ENCODE assay signal across 15 cellular contexts in the genomic region with DNA sequence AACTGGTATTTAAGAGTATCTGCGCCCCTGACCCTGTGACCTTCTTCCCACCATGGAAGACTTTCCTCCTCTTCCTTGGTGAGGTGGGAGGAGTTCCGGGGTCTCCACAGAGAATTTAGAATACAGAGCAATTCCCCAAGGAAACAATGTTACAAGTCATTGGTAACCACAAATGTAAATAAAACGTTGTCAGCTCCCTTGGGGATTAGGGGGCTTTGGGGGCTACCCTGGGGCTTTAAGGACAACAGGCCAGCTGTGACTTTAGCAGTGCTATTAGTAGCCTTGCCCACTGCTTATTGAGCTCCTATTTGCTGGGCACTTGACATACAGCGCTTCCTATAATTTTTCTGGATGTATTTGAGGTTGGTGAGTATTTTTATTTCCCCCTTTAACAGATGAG.
A peak's percentile ranks its signal among the peaks of the same experiment; 100 is the strongest.
DNase-seq lines count a peak whose midpoint lies in the region; ATAC-seq, FAIRE-seq and TF ChIP-seq lines count a peak whose summit lies in the region.
"Had no signal": no experiment of that assay in that cellular context is flagged by ENCODE, and none has a peak within 500 bp of the region (broad histone marks: within the 10 kb centered on the region; RNA-seq: fewer than 3 reads in every experiment).

No MANE protein-coding gene starts in this region.

- peak overlapping the region in 2 of 3 experiments; percentile 85 to 89; a peak in 5 of 7 replicates for H3K27ac Mint-ChIP-seq in H9
- H3K27ac Mint-ChIP-seq: CD4-positive, alpha-beta T cell; HFFc6 had no signal

- H2AFZ ChIP-seq in H9 (ENCODE audit: low read length) (no peak overlapping the region), H1 (ENCODE audit: low read length) (no peak overlapping the region)

- H3K23me2 ChIP-seq in H9 (ENCODE audit: insufficient read length, low read depth, low read length, poor library complexity, severe bottlenecking) (no peaks in the 10 kb centered on the region), H1 (ENCODE audit: low read depth, low read length) (no peaks in the 10 kb centered on the region; the same call in 1 of the 2 replicates)

- TF ChIP-seq EP300 in H1 (IDR thresholded peaks at IDR 0.05; ENCODE audit: borderline replicate concordance in 1 of 2, low read depth in 2 of 2, low read length in 2 of 2), result no peak

- TF ChIP-seq CTCF in H9 (conservative IDR thresholded peaks at IDR 0.05) (no peak), H1 (IDR thresholded peaks at IDR 0.05; ENCODE audit: control extremely low read depth in 1 of 3, insufficient read depth in 1 of 3, low read depth in 1 of 3, low read length in 3 of 3) (no peak)

- H3K9me3 ChIP-seq in H9 (ENCODE audit: control insufficient read depth, low read depth, low read length) (no peaks in the 10 kb centered on the region), H1 (ENCODE audit: insufficient read depth in 2 of 2, low read depth in 1 of 2, low read length in 1 of 2) (no peaks in the 10 kb centered on the region)
- no peaks in the 10 kb centered on the region for H3K9me3 ChIP-seq in effector memory CD4-positive, alpha-beta T cell (ENCODE audit: control insufficient read depth, low read length)

- no peak overlapping the region for H3T11ph ChIP-seq in H9 (ENCODE audit: low read length)

- no peak overlapping the region for H4K91ac ChIP-seq in H9 (ENCODE audit: insufficient read length, low read depth, low read length)
- no peak overlapping the region for H4K91ac ChIP-seq in H1 (replicated peaks; ENCODE audit: insufficient read length, low read length)

- no peaks in the 10 kb centered on the region; the same call in 1 of the 2 replicates for H3K27me3 Mint-ChIP-seq in H9 (ENCODE audit: low read depth)

- no peak overlapping the region for H2BK5ac ChIP-seq in H9 (ENCODE audit: insufficient read length, low read length)
- no peak overlapping the region for H2BK5ac ChIP-seq in H1 (ENCODE audit: low read depth, low read length)

- H3K14ac ChIP-seq in H9 (ENCODE audit: insufficient read depth, low read length) (no peak overlapping the region), H1 (ENCODE audit: insufficient read length) (no peak overlapping the region)

- H3K4me3 Mint-ChIP-seq in H9, result no peak overlapping the region
- H3K4me3 Mint-ChIP-seq: CD4-positive, alpha-beta T cell; HFFc6 had no signal

- no peak overlapping the region for H3K23ac ChIP-seq in H9 (ENCODE audit: insufficient read length, low read depth, low read length)
- no peak overlapping the region for H3K23ac ChIP-seq in H1 (ENCODE audit: insufficient read length)

- no peak overlapping the region for H4K8ac ChIP-seq in H9 (replicated peaks; ENCODE audit: insufficient read length, low read depth, low read length)
- H4K8ac ChIP-seq in H1 (ENCODE audit: extremely low read depth, insufficient read depth, low read length), result no peak overlapping the region

- no peaks in the 10 kb centered on the region for H3K9me3 Mint-ChIP-seq in H9
- H3K9me3 Mint-ChIP-seq: CD4-positive, alpha-beta T cell had no signal

- H2BK12ac ChIP-seq in H9 (ENCODE audit: insufficient read length, low read depth, low read length) (no peak overlapping the region), H1 (ENCODE audit: low read depth, low read length) (no peak overlapping the region)

- H3K36me3 Mint-ChIP-seq in H9 (ENCODE audit: insufficient read depth in 1 of 3, low read depth in 3 of 3), result no peaks in the 10 kb centered on the region

- H2BK15ac ChIP-seq in H9 (ENCODE audit: low read depth, low read length), result no peak overlapping the region
- no peak overlapping the region for H2BK15ac ChIP-seq in H1 (ENCODE audit: low read length)

- H4K5ac ChIP-seq in H9 (ENCODE audit: insufficient read length, low read depth, low read length) (no peak overlapping the region), H1 (ENCODE audit: insufficient read length, low read depth, low read length) (peak overlapping the region; percentile 7)

- intact Hi-C loops in sciatic nerve (cut with DNase I), result no loop called here

- H3K27ac ChIP-seq in H9 (ENCODE audit: insufficient read length, low read depth, low read length) (no peak overlapping the region), H1 (ENCODE audit: low read depth, low read length) (no peak overlapping the region)
- no peak overlapping the region for H3K27ac ChIP-seq in effector memory CD4-positive, alpha-beta T cell (ENCODE audit: insufficient read depth, low read length, poor library complexity, severe bottlenecking)
- H3K27ac ChIP-seq: HL-60 had no signal

- H3K4me1 ChIP-seq in H9 (ENCODE audit: insufficient read depth, low read length), result peaks cover 17% of the 10 kb centered on the region; the same call in 1 of the 2 replicates
- peaks cover 13 to 28% (median 15%) of the 10 kb centered on the region in 4 experiments for H3K4me1 ChIP-seq in H1 (replicated peaks in 1 of 4; ENCODE audit: control insufficient read depth in 3 of 4, insufficient read depth in 4 of 4, low read length in 3 of 4)
- no peaks in the 10 kb centered on the region for H3K4me1 ChIP-seq in effector memory CD4-positive, alpha-beta T cell (ENCODE audit: control insufficient read depth, insufficient read depth, low read length, poor library complexity, severe bottlenecking)

- H3K9ac ChIP-seq in H9 (ENCODE audit: extremely low read depth, insufficient read length, low read length) (no peak overlapping the region), H1 (replicated peaks in 1 of 4; ENCODE audit: extremely low read depth in 1 of 4, low read depth in 3 of 4, low read length in 3 of 4) (no peak overlapping the region; a peak in 1 of 7 replicates)

- no peak overlapping the region for H3K4me3 ChIP-seq in H1 (ENCODE audit: extremely low read depth in 1 of 4, insufficient read depth in 2 of 4, low read depth in 3 of 4, low read length in 4 of 4)
- H3K4me3 ChIP-seq in effector memory CD4-positive, alpha-beta T cell (ENCODE audit: insufficient read depth, low read depth, low read length, poor library complexity, severe bottlenecking), result no peak overlapping the region
- H3K4me3 ChIP-seq: GM12878, K562 had no signal

- H3K79me2 ChIP-seq in H9 (ENCODE audit: insufficient read depth, low read length), result no peaks in the 10 kb centered on the region
- H3K79me2 ChIP-seq in H1 (ENCODE audit: control insufficient read depth in 1 of 2, insufficient read depth in 2 of 2, low read length in 2 of 2), result no peaks in the 10 kb centered on the region

- ATAC-seq in sciatic nerve, result no peak
- ATAC-seq: GM12878, K562 had no signal

- H3K27me3 ChIP-seq in H9 (ENCODE audit: insufficient read depth, low read length), result no peaks in the 10 kb centered on the region
- H3K27me3 ChIP-seq in H1 (replicated peaks in 1 of 4; ENCODE audit: control insufficient read depth in 3 of 4, extremely low read depth in 1 of 4, insufficient read depth in 3 of 4, low read length in 3 of 4), result no peaks in the 10 kb centered on the region
- H3K27me3 ChIP-seq in effector memory CD4-positive, alpha-beta T cell (replicated peaks; ENCODE audit: control insufficient read depth, insufficient read depth, low read length, poor library complexity, severe bottlenecking), result no peaks in the 10 kb centered on the region

- H2BK120ac ChIP-seq in H9 (ENCODE audit: low read depth, low read length, poor library complexity, severe bottlenecking) (no peak overlapping the region), H1 (replicated peaks; ENCODE audit: low read depth, low read length) (no peak overlapping the region)

- TF ChIP-seq RAD21 in H1 (IDR thresholded peaks at IDR 0.05 in 1 of 2, conservative IDR thresholded peaks at IDR 0.05 in 1 of 2; ENCODE audit: low read depth in 2 of 2, low read length in 2 of 2), result no peak

- H2AK5ac ChIP-seq in H9 (ENCODE audit: insufficient read length, low read length) (no peak overlapping the region), H1 (ENCODE audit: low read depth, low read length) (no peak overlapping the region)

- DNase-seq in H9 (no peak), NCI-H526 treated with DMSO at 0.1 percent for 48 hours (lab: John Stamatoyannopoulos, UW) (peak; percentile 37), H1 (ENCODE audit: low read depth in 1 of 2, low spot score in 2 of 2) (no peak), sciatic nerve (ENCODE audit: low spot score) (no peak), NOMO-1 treated with dmso at 0.1 percent for 144 hours (lab: John Stamatoyannopoulos, UW; ENCODE audit: unreplicated experiment) (no peak)
- DNase-seq in activated CD4-positive, alpha-beta T cell treated with anti-CD3 and anti-CD28 coated beads, Interleukin-2, amount 50 U/mL, for 1 hour, result no peak
- DNase-seq in effector memory CD4-positive, alpha-beta T cell, result no peak
- DNase-seq: AML-193; CD4-positive, alpha-beta T cell; HCEC 1CT; HFFc6 had no signal

- H2BK20ac ChIP-seq in H9 (ENCODE audit: low read depth, low read length, poor library complexity, severe bottlenecking) (no peak overlapping the region), H1 (ENCODE audit: low read length) (no peak overlapping the region)

- H3K4ac ChIP-seq in H9 (ENCODE audit: low read depth, low read length) (no peak overlapping the region), H1 (replicated peaks; ENCODE audit: insufficient read length, low read depth, low read length) (no peak overlapping the region)

- H3K56ac ChIP-seq in H9 (ENCODE audit: insufficient read length, low read depth, low read length), result no peak overlapping the region
- H3K56ac ChIP-seq in H1 (replicated peaks; ENCODE audit: insufficient read length, low read depth, low read length), result no peak overlapping the region

- H3K4me2 ChIP-seq in H9 (ENCODE audit: insufficient read depth, insufficient read length, low read length) (no peak overlapping the region), H1 (ENCODE audit: insufficient read depth in 1 of 2, low read depth in 2 of 2, low read length in 2 of 2) (peak overlapping the region; percentile 16 to 44; a peak in 2 of 4 replicates)

- CTCF ChIA-PET in H1 (lab: Charles Lee; ENCODE audit: partially characterized antibody), result interaction anchor here (0.6 to 2.3 kb wide), 5 partner anchors 19 to 135 kb away, joined by 3 to 5 read pairs (median 3); no protein-coding TSS in a partner anchor

- FAIRE-seq in H1 (lab: Jason Lieb, UNC), result no peak
- FAIRE-seq: GM12878, GM18507, K562 had no signal

- H3K18ac ChIP-seq in H9 (ENCODE audit: insufficient read length, low read depth, low read length) (no peak overlapping the region), H1 (ENCODE audit: extremely low read depth, low read length) (0 out of 2 replicates have a peak overlapping the region, but pooled peaks have one; percentile 11)

- H3K36me3 ChIP-seq in H1 (ENCODE audit: control insufficient read depth in 2 of 4, insufficient read depth in 4 of 4, low read length in 3 of 4), result no peaks in the 10 kb centered on the region
- H3K36me3 ChIP-seq in effector memory CD4-positive, alpha-beta T cell (ENCODE audit: control insufficient read depth, insufficient read depth, low read length), result no peaks in the 10 kb centered on the region

- no peak for TF ChIP-seq POLR2A in H1 (IDR thresholded peaks at IDR 0.05; ENCODE audit: control extremely low read depth in 1 of 2, low read depth in 2 of 2, low read length in 2 of 2)

- H4K20me1 ChIP-seq in H9 (ENCODE audit: control insufficient read depth, insufficient read depth, insufficient read length) (no peaks in the 10 kb centered on the region), H1 (replicated peaks in 1 of 2; ENCODE audit: control insufficient read depth in 1 of 2, insufficient read depth in 2 of 2, low read length in 2 of 2) (no peaks in the 10 kb centered on the region)

- H3K4me1 Mint-ChIP-seq in H9, result peaks cover 44 to 47% of the 10 kb centered on the region in 2 experiments

- WGBS in H9 (ENCODE audit: extremely low coverage, insufficient read length, low lambda C conversion rate), result no CpG with 5 or more reads among the region's 4 CpGs
- WGBS in H1 (ENCODE audit: extremely low coverage in 1 of 2, insufficient coverage in 1 of 2, insufficient read length in 1 of 2, insufficient replicate concordance in 2 of 2, low coverage in 1 of 2, low lambda C conversion rate in 2 of 2, missing lambda C conversion rate in 1 of 2), 2 experiments, result 65% methylated on average over 4 of the region's 4 CpGs; no CpG with 5 or more reads in 1 of the 2 experiments

- POLR2A ChIA-PET in H1 (lab: Charles Lee; ENCODE audit: partially characterized antibody), result interaction anchor here (0.9 to 1.2 kb wide), 2 partner anchors 67 to 116 kb away, joined by 3 read pairs; no protein-coding TSS in a partner anchor

- no peaks in the 10 kb centered on the region for H3K79me1 ChIP-seq in H9 (ENCODE audit: insufficient read depth, low read depth, low read length, poor library complexity, severe bottlenecking)
- no peaks in the 10 kb centered on the region for H3K79me1 ChIP-seq in H1 (ENCODE audit: low read depth, low read length)
